ENCODE assay signal across 23 cellular contexts in the genomic region with DNA sequence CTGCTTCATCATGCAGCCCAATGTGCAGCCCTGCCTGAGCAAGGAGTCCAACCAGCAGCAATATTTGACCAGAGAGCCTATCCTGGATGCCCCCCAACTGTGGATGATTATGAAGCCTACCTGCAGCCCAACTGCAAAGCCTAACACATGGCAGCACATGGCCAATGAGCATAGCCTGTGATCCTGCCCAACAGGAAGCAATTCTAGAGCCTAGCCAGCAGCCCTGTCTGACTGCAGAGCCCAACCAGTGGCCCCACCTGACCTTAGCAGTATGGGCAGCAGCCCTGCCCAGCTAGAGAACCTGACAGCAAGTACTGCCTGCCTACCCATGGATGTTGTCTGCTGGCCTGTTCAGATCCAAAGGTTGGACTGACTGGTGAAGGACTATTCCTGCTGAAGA.
DNase-seq lines count a peak whose midpoint lies in the region; ATAC-seq and TF ChIP-seq lines count a peak whose summit lies in the region.
"Had no signal": no experiment of that assay in that cellular context is flagged by ENCODE, and none has a peak within 500 bp of the region (broad histone marks: within the 10 kb centered on the region; RNA-seq: fewer than 3 reads in every experiment).

No MANE protein-coding gene starts in this region.

- peak; percentile 77 for ATAC-seq in GM23338
- ATAC-seq: SK-N-SH treated with all-trans-retinoic acid at 6 μM for 48 hours had no signal

- H3K4me1 Mint-ChIP-seq in GM23338: no peaks in the 10 kb centered on the region
- H3K4me1 Mint-ChIP-seq in chondrocyte (ENCODE audit: low read depth): no peaks in the 10 kb centered on the region
- H3K4me1 Mint-ChIP-seq: activated naive CD8-positive, alpha-beta T cell treated with anti-CD3 and anti-CD28 coated beads for 36 hours; immature natural killer cell; nephron progenitor cell had no signal

- DNase-seq in GM23338 (ENCODE audit: low spot score): peak; percentile 21
- peak; percentile 8 for DNase-seq in HT1080 (ENCODE audit: low read depth)
- DNase-seq in chondrocyte (ENCODE audit: low spot score): peak; percentile 49
- DNase-seq in renal cortical epithelial cell (ENCODE audit: low read depth): peak; percentile 15
- no peak for DNase-seq in pons (ENCODE audit: low spot score)
- DNase-seq in GDM1 (lab: John Stamatoyannopoulos, UW): no peak
- no peak for DNase-seq in GM19238 (ENCODE audit: insufficient read length, low spot score)
- DNase-seq: activated CD4-positive, alpha-beta T cell treated with anti-CD3 and anti-CD28 coated beads, Interleukin-2, amount 50 U/mL, for 48 hours; activated CD8-positive, alpha-beta memory T cell treated with anti-CD3 and anti-CD28 coated beads, Interleukin-2, amount 50 U/mL, for 48 hours; activated naive CD8-positive, alpha-beta T cell treated with anti-CD3 and anti-CD28 coated beads for 36 hours; central memory CD4-positive, alpha-beta T cell; immature natural killer cell; Kasumi-1; NCI-H1105; NCI-H2029; NCI-H2227 treated with DMSO at 0.1 percent for 48 hours; nephron progenitor cell; OCI-M1 had no signal

- TF ChIP-seq CTCF in GM23338 (conservative IDR thresholded peaks at IDR 0.05; ENCODE audit: low read depth in 2 of 2): no peak
- no peak for TF ChIP-seq CTCF in chondrocyte (IDR thresholded peaks at IDR 0.05)

- H3K4me3 Mint-ChIP-seq in GM23338 (no peak overlapping the region), chondrocyte (ENCODE audit: unreplicated experiment) (no peak overlapping the region)
- H3K4me3 Mint-ChIP-seq: activated naive CD8-positive, alpha-beta T cell treated with anti-CD3 and anti-CD28 coated beads for 36 hours; immature natural killer cell; nephron progenitor cell; stimulated activated naive CD8-positive, alpha-beta T cell treated with anti-CD3 and anti-CD28 coated beads, Interleukin-15, Interleukin-2, amounts not matched to agents 100 ng/mL and 50 ng/mL, for 24 hours had no signal

- H3K9me3 Mint-ChIP-seq in GM23338 (no peaks in the 10 kb centered on the region), chondrocyte (ENCODE audit: low read depth) (no peaks in the 10 kb centered on the region)
- H3K9me3 Mint-ChIP-seq: activated naive CD8-positive, alpha-beta T cell treated with anti-CD3 and anti-CD28 coated beads for 36 hours; activated T-helper 2 cell treated with anti-CD3 and anti-CD28 coated beads, Interferon-gamma antibody, Interleukin-2, Interleukin-4, amounts not matched to agents 10 μg/mL and 5 μg/mL and 100 μg/mL, durations not matched to agents 14 hours and 24 hours and 36 hours; nephron progenitor cell; stimulated activated naive CD8-positive, alpha-beta T cell treated with anti-CD3 and anti-CD28 coated beads, Interleukin-15, Interleukin-2, amounts not matched to agents 100 ng/mL and 50 ng/mL, for 24 hours had no signal

- H3F3A ChIP-seq in GM23338 (replicated peaks; ENCODE audit: low read depth): no peaks in the 10 kb centered on the region

- H3K36me3 ChIP-seq in GM23338 (ENCODE audit: insufficient read depth): no peaks in the 10 kb centered on the region
- H3K36me3 ChIP-seq: right lobe of liver had no signal

- H3K4me2 ChIP-seq in GM23338: no peak overlapping the region

- H3K9me2 ChIP-seq in GM23338 (ENCODE audit: insufficient read depth): peaks cover 7% of the 10 kb centered on the region

- no peak overlapping the region for H3K27ac ChIP-seq in GM23338 (ENCODE audit: low read depth)
- H3K27ac ChIP-seq: parathyroid adenoma, right lobe of liver had no signal

- H3K27me3 Mint-ChIP-seq in GM23338 (ENCODE audit: insufficient read depth, low read depth, poor library complexity) (peaks cover 4% of the 10 kb centered on the region), chondrocyte (ENCODE audit: low read depth) (no peaks in the 10 kb centered on the region)
- H3K27me3 Mint-ChIP-seq: activated naive CD8-positive, alpha-beta T cell treated with anti-CD3 and anti-CD28 coated beads for 36 hours; stimulated activated naive CD8-positive, alpha-beta T cell treated with anti-CD3 and anti-CD28 coated beads, Interleukin-15, Interleukin-2, amounts not matched to agents 100 ng/mL and 50 ng/mL, for 24 hours had no signal

- H3K27me3 ChIP-seq in GM23338 (ENCODE audit: insufficient read depth): no peaks in the 10 kb centered on the region
- H3K27me3 ChIP-seq: right lobe of liver had no signal

- H3K4me3 ChIP-seq in GM23338: no peak overlapping the region
- H3K4me3 ChIP-seq: right lobe of liver had no signal

- H4K20me1 ChIP-seq in GM23338 (replicated peaks; ENCODE audit: insufficient read depth): no peaks in the 10 kb centered on the region

- H3K27ac Mint-ChIP-seq in GM23338 (no peak overlapping the region), chondrocyte (ENCODE audit: unreplicated experiment) (no peak overlapping the region)
- H3K27ac Mint-ChIP-seq: activated naive CD8-positive, alpha-beta T cell treated with anti-CD3 and anti-CD28 coated beads for 36 hours; activated T-helper 2 cell treated with anti-CD3 and anti-CD28 coated beads, Interferon-gamma antibody, Interleukin-2, Interleukin-4, amounts not matched to agents 10 μg/mL and 5 μg/mL and 100 μg/mL, durations not matched to agents 14 hours and 24 hours and 36 hours; immature natural killer cell; nephron progenitor cell; stimulated activated naive CD8-positive, alpha-beta T cell treated with anti-CD3 and anti-CD28 coated beads, Interleukin-15, Interleukin-2, amounts not matched to agents 100 ng/mL and 50 ng/mL, for 24 hours had no signal

- no peaks in the 10 kb centered on the region for H3K79me2 ChIP-seq in GM23338 (replicated peaks; ENCODE audit: insufficient read depth)
- H3K79me2 ChIP-seq: parathyroid adenoma had no signal

- no peaks in the 10 kb centered on the region for H3K36me3 Mint-ChIP-seq in GM23338 (ENCODE audit: low read depth)
- peaks cover 5% of the 10 kb centered on the region for H3K36me3 Mint-ChIP-seq in chondrocyte (ENCODE audit: low read depth)
- H3K36me3 Mint-ChIP-seq: activated naive CD8-positive, alpha-beta T cell treated with anti-CD3 and anti-CD28 coated beads for 36 hours; immature natural killer cell had no signal

- H3K4me1 ChIP-seq in GM23338 (ENCODE audit: insufficient read depth): no peaks in the 10 kb centered on the region
- H3K4me1 ChIP-seq: parathyroid adenoma, right lobe of liver had no signal

- no peak overlapping the region for H2AFZ ChIP-seq in GM23338
- H2AFZ ChIP-seq: parathyroid adenoma had no signal

TF ChIP-seq in GM23338, 12 proteins besides CTCF, POLR2A, EP300 and RAD21:
- TF ChIP-seq, protein P1, sequence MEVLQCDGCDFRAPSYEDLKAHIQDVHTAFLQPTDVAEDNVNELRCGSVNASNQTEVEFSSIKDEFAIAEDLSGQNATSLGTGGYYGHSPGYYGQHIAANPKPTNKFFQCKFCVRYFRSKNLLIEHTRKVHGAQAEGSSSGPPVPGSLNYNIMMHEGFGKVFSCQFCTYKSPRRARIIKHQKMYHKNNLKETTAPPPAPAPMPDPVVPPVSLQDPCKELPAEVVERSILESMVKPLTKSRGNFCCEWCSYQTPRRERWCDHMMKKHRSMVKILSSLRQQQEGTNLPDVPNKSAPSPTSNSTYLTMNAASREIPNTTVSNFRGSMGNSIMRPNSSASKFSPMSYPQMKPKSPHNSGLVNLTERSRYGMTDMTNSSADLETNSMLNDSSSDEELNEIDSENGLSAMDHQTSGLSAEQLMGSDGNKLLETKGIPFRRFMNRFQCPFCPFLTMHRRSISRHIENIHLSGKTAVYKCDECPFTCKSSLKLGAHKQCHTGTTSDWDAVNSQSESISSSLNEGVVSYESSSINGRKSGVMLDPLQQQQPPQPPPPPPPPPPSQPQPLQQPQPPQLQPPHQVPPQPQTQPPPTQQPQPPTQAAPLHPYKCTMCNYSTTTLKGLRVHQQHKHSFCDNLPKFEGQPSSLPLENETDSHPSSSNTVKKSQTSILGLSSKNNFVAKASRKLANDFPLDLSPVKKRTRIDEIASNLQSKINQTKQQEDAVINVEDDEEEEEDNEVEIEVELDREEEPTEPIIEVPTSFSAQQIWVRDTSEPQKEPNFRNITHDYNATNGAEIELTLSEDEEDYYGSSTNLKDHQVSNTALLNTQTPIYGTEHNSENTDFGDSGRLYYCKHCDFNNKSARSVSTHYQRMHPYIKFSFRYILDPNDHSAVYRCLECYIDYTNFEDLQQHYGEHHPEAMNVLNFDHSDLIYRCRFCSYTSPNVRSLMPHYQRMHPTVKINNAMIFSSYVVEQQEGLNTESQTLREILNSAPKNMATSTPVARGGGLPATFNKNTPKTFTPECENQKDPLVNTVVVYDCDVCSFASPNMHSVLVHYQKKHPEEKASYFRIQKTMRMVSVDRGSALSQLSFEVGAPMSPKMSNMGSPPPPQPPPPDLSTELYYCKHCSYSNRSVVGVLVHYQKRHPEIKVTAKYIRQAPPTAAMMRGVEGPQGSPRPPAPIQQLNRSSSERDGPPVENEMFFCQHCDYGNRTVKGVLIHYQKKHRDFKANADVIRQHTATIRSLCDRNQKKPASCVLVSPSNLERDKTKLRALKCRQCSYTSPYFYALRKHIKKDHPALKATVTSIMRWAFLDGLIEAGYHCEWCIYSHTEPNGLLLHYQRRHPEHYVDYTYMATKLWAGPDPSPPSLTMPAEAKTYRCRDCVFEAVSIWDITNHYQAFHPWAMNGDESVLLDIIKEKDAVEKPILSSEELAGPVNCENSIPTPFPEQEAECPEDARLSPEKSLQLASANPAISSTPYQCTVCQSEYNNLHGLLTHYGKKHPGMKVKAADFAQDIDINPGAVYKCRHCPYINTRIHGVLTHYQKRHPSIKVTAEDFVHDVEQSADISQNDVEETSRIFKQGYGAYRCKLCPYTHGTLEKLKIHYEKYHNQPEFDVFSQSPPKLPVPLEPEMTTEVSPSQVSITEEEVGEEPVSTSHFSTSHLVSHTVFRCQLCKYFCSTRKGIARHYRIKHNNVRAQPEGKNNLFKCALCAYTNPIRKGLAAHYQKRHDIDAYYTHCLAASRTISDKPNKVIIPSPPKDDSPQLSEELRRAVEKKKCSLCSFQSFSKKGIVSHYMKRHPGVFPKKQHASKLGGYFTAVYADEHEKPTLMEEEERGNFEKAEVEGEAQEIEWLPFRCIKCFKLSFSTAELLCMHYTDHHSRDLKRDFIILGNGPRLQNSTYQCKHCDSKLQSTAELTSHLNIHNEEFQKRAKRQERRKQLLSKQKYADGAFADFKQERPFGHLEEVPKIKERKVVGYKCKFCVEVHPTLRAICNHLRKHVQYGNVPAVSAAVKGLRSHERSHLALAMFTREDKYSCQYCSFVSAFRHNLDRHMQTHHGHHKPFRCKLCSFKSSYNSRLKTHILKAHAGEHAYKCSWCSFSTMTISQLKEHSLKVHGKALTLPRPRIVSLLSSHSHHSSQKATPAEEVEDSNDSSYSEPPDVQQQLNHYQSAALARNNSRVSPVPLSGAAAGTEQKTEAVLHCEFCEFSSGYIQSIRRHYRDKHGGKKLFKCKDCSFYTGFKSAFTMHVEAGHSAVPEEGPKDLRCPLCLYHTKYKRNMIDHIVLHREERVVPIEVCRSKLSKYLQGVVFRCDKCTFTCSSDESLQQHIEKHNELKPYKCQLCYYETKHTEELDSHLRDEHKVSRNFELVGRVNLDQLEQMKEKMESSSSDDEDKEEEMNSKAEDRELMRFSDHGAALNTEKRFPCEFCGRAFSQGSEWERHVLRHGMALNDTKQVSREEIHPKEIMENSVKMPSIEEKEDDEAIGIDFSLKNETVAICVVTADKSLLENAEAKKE (CRISPR knock-in tag; IDR thresholded peaks at IDR 0.05): no peak
TF ChIP-seq in GM23338: peak in this region for 0.

Comparison
In these comparisons a context has a peak if more than half of its experiments do, and no peak if none do; other contexts are left out.
1. DNase-seq: peak in GM23338 (single experiment), HT1080 (single experiment), chondrocyte (single experiment) and renal cortical epithelial cell (single experiment); none in pons (single experiment), GDM1 (single experiment) and GM19238 (single experiment).